Comparison of ENCODE assay signal across 22 cellular contexts in genomic region chr3:170636609-170637008, GRCh38. TPM values are rescaled to one million over a fixed set of nuclear protein-coding genes. Genes with fewer than 3 reads are reported as not detected.
"Had no signal": no experiment of that assay in that cellular context is flagged by ENCODE, and none has a peak within 500 bp of the region (broad histone marks: within the 10 kb centered on the region; RNA-seq: fewer than 3 reads in every experiment).

No MANE protein-coding gene starts in this region.

- H3K36me3 ChIP-seq: cardiac muscle cell, lower lobe of right lung, transverse colon, vagina had no signal

- H3K4me1 ChIP-seq: lower lobe of right lung, vagina had no signal

- H3K9me3 Mint-ChIP-seq: activated CD4-positive, alpha-beta memory T cell treated with anti-CD3 and anti-CD28 coated beads, Interleukin-2, amount 10 ng/mL, durations not matched to agents 7 days and 5 days; natural killer cell; T-helper 2 cell treated with Interferon-gamma antibody and Interleukin-4, amounts not matched to agents 5 μg/mL and 100 μg/mL, for 36 hours; WTC11 had no signal

- H3K27ac Mint-ChIP-seq: activated CD4-positive, alpha-beta memory T cell treated with anti-CD3 and anti-CD28 coated beads, Interleukin-2, amount 10 ng/mL, durations not matched to agents 7 days and 5 days; activated CD8-positive, alpha-beta memory T cell treated with anti-CD3 and anti-CD28 coated beads, Interleukin-2, amount 10 ng/mL, durations not matched to agents 7 days and 5 days; activated naive CD8-positive, alpha-beta T cell; natural killer cell; T-helper 2 cell treated with Interferon-gamma antibody and Interleukin-4, amounts not matched to agents 5 μg/mL and 100 μg/mL, for 36 hours; WTC11 had no signal

- H3K36me3 Mint-ChIP-seq: activated CD8-positive, alpha-beta memory T cell treated with anti-CD3 and anti-CD28 coated beads, Interleukin-2, amount 10 ng/mL, durations not matched to agents 7 days and 5 days; activated naive CD8-positive, alpha-beta T cell; natural killer cell; WTC11 had no signal

- FAIRE-seq: frontal cortex, keratinocyte, TTC549 had no signal

- DNase-seq: activated CD4-positive, alpha-beta memory T cell treated with anti-CD3 and anti-CD28 coated beads, Interleukin-2, amount 10 ng/mL, durations not matched to agents 7 days and 5 days; activated CD4-positive, alpha-beta T cell treated with anti-CD3 and anti-CD28 coated beads for 4 hours; activated CD8-positive, alpha-beta memory T cell treated with anti-CD3 and anti-CD28 coated beads, Interleukin-2, amount 10 ng/mL, durations not matched to agents 7 days and 5 days; head of caudate nucleus; lower lobe of right lung; natural killer cell; nucleus accumbens; posterior cingulate gyrus; retina; stimulated activated CD4-positive, alpha-beta T cell treated with anti-CD3 and anti-CD28 coated beads, Interleukin-1b, Interleukin-23, amount 100 ng/mL, for 48 hours; stimulated activated CD8-positive, alpha-beta memory T cell treated with anti-CD3 and anti-CD28 coated beads, Interleukin-4, amount 100 ng/mL, for 48 hours; stimulated activated naive CD4-positive, alpha-beta T cell; transverse colon had no signal

- ATAC-seq: activated CD8-positive, alpha-beta memory T cell treated with anti-CD3 and anti-CD28 coated beads, Interleukin-2, amount 10 ng/mL, durations not matched to agents 7 days and 5 days; lower lobe of right lung; natural killer cell; WTC11 had no signal

- H3K4me3 Mint-ChIP-seq: activated CD4-positive, alpha-beta memory T cell treated with anti-CD3 and anti-CD28 coated beads, Interleukin-2, amount 10 ng/mL, durations not matched to agents 7 days and 5 days; activated CD8-positive, alpha-beta memory T cell treated with anti-CD3 and anti-CD28 coated beads, Interleukin-2, amount 10 ng/mL, durations not matched to agents 7 days and 5 days; activated naive CD8-positive, alpha-beta T cell; natural killer cell; T-helper 2 cell treated with Interferon-gamma antibody and Interleukin-4, amounts not matched to agents 5 μg/mL and 100 μg/mL, for 36 hours; WTC11 had no signal

- H3K4me1 Mint-ChIP-seq: natural killer cell had no signal

- H3K27ac ChIP-seq: cardiac muscle cell, lower lobe of right lung, transverse colon, vagina had no signal

- H3K9me3 ChIP-seq: lower lobe of right lung, transverse colon, vagina had no signal

- H3K4me3 ChIP-seq: cardiac muscle cell, lower lobe of right lung, transverse colon, vagina had no signal

- H3K27me3 ChIP-seq: cardiac muscle cell, transverse colon, vagina had no signal

RNA-seq across cellular contexts. Expression of gene SLC7A14, which starts 50.7 kb away (rescaled TPM):
- total RNA-seq: activated CD4-positive, alpha-beta memory T cell treated with anti-CD3 and anti-CD28 coated beads, Interleukin-2, amount 10 ng/mL, durations not matched to agents 7 days and 5 days; activated CD8-positive, alpha-beta memory T cell treated with anti-CD3 and anti-CD28 coated beads, Interleukin-2, amount 10 ng/mL, durations not matched to agents 7 days and 5 days; cardiac muscle cell; natural killer cell; subcutaneous adipose tissue had no signal
- polyA plus RNA-seq: cardiac muscle cell, keratinocyte had no signal
